9 cellular contexts compared by ENCODE assay signal in the genomic region with DNA sequence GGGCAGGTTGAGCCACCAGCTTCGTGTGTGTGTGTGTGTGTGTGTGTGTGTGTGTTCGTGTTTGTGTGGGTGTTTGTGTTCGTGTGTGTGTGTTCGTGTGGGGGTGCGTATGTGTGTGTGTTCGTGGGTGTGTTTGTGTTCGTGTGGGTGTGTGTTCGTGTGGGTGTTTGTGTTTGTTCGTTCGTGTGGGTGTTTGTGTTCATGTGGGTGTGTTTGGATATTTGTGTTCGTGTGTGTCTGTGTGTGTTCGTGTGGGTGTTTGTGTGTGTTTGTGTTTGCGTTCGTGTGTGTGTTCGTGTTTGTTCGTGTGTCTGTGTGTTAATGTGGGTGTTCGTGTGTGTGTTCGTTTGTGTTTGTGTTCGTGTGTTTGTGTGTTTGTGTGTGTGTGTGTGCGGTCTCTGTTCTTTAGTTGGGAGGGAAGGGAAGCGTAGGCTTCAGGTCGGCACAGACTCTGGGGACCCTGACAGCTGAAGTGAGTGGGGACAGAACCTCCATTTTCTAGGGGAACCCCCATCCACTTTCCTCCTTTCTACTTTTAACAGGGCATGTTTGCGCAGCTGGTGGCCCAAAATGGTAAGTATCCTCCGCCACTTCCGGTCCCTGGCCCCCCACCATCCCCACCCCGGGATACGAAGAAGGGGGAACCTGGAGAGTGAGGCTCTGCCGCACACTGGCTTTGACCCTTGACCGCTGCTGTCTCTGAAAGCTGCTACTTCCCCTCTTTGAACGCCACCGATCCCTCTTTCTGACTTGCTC. TPM values are rescaled to one million over a fixed set of nuclear protein-coding genes. Genes with fewer than 3 reads are reported as not detected.
A peak's percentile ranks its signal among the peaks of the same experiment; 100 is the strongest.
DNase-seq lines count a peak whose midpoint lies in the region; ATAC-seq and TF ChIP-seq lines count a peak whose summit lies in the region.
"Had no signal": no experiment of that assay in that cellular context is flagged by ENCODE, and none has a peak within 500 bp of the region (broad histone marks: within the 10 kb centered on the region; RNA-seq: fewer than 3 reads in every experiment).

No MANE protein-coding gene starts in this region.

- H3K36me3 ChIP-seq in hepatocyte (replicated peaks; ENCODE audit: insufficient read depth, low read depth), result no peaks in the 10 kb centered on the region

- no peak overlapping the region for H3K27ac Mint-ChIP-seq in T-helper 17 cell

- ATAC-seq in T-helper 17 cell, result no peak
- no peak for ATAC-seq in GM19328 (IDR thresholded peaks at IDR 0.05; ENCODE audit: unreplicated experiment)
- no peak for ATAC-seq in GM21390 (IDR thresholded peaks at IDR 0.05; ENCODE audit: unreplicated experiment)
- ATAC-seq: left lung had no signal

- peak overlapping the region; percentile 20 for H3K4me2 ChIP-seq in hepatocyte

- no peak overlapping the region for H3K4me3 ChIP-seq in hepatocyte

- H3K4me1 Mint-ChIP-seq in T-helper 17 cell, result peaks cover 48% of the 10 kb centered on the region

- peaks cover 10% of the 10 kb centered on the region for H3K36me3 Mint-ChIP-seq in T-helper 17 cell (ENCODE audit: low read depth)

- peaks cover 28% of the 10 kb centered on the region for H3K27me3 ChIP-seq in hepatocyte

- H3K27me3 Mint-ChIP-seq in T-helper 17 cell, result peaks cover 33% of the 10 kb centered on the region

- H2AFZ ChIP-seq in hepatocyte, result no peak overlapping the region

- 24% methylated on average over 26 of the region's 31 CpGs for WGBS in hepatocyte (ENCODE audit: low lambda C conversion rate, missing lambda C conversion rate)

- no peaks in the 10 kb centered on the region for H3K79me2 ChIP-seq in hepatocyte

- DNase-seq in stimulated activated CD4-positive, alpha-beta T cell treated with anti-CD3 and anti-CD28 coated beads, Interleukin-15, amount 100 ng/mL, for 24 hours, result peak; percentile 30
- no peak for DNase-seq in stimulated activated CD4-positive, alpha-beta T cell treated with anti-CD3 and anti-CD28 coated beads, Interleukin-4, amount 100 ng/mL, for 4 hours
- DNase-seq in T-helper 17 cell (no peak), hepatocyte (ENCODE audit: low spot score) (no peak), foreskin melanocyte (no peak)
- DNase-seq in stimulated activated CD4-positive, alpha-beta T cell treated with anti-CD3 and anti-CD28 coated beads, Interleukin-1b, Interleukin-23, amount 100 ng/mL, for 48 hours, result no peak
- DNase-seq: left lung had no signal

- H3K9me2 ChIP-seq in hepatocyte (replicated peaks; ENCODE audit: insufficient read depth), result no peaks in the 10 kb centered on the region

- no peak for TF ChIP-seq CTCF in hepatocyte (IDR thresholded peaks at IDR 0.05; ENCODE audit: poor library complexity)

- peak overlapping the region; percentile 82 for H3K4me3 Mint-ChIP-seq in T-helper 17 cell

- no peaks in the 10 kb centered on the region for H4K20me1 ChIP-seq in hepatocyte (ENCODE audit: insufficient read depth, poor library complexity, severe bottlenecking)

- no peak overlapping the region for H3K27ac ChIP-seq in hepatocyte
- H3K27ac ChIP-seq: left lung had no signal

- H3K9me3 ChIP-seq in T-helper 17 cell (ENCODE audit: control insufficient read depth, low read length, poor library complexity, severe bottlenecking), result no peaks in the 10 kb centered on the region
- H3K9me3 ChIP-seq in hepatocyte (ENCODE audit: low read depth), result no peaks in the 10 kb centered on the region

- peaks cover 6% of the 10 kb centered on the region for H3K4me1 ChIP-seq in hepatocyte (ENCODE audit: insufficient read depth)

RNA-seq across cellular contexts. Expression of a gene that starts 1.6 kb away (rescaled TPM):
- total RNA-seq in T-helper 17 cell, result 1 to 10 TPM; 2.2 to 3.3 TPM
- 2.3 and 2.6 TPM in 2 replicates for total RNA-seq in hepatocyte
- polyA plus RNA-seq in hepatocyte, result 3.8 and 9.2 TPM in 2 replicates

RNA-seq across cellular contexts. Expression of a gene that starts 30.3 kb away (rescaled TPM):
- 1 to 10 TPM; 1.5 to 1.6 TPM for total RNA-seq in T-helper 17 cell
- 1.2 and 4.4 TPM in 2 replicates for total RNA-seq in hepatocyte
- 7.3 and 7.9 TPM in 2 replicates for polyA plus RNA-seq in hepatocyte

RNA-seq across cellular contexts. Expression of a gene that starts 50.8 kb away (rescaled TPM):
- total RNA-seq in T-helper 17 cell (100 to 1,000 TPM; 104 to 105 TPM), hepatocyte (0.48 and 1.5 TPM in 2 replicates)
- 14.0 and 16.1 TPM in 2 replicates for polyA plus RNA-seq in hepatocyte

RNA-seq across cellular contexts. Expression of a gene that starts 58.5 kb away (rescaled TPM):
- total RNA-seq in T-helper 17 cell (1 to 10 TPM; 3.0 to 4.5 TPM), hepatocyte (not detected in 2 replicates)
- not detected in 2 replicates for polyA plus RNA-seq in hepatocyte

Comparison
In these comparisons a context has a peak if more than half of its experiments do, and no peak if none do; other contexts are left out.
1. RNA of a gene that starts 50.8 kb away (total RNA-seq): 104 to 105 TPM in T-helper 17 cell; 0.48 to 1.5 TPM in hepatocyte; every median in the first group is over 10 times any median in the second.